1 cellular context compared by ENCODE assay signal in the genomic region with DNA sequence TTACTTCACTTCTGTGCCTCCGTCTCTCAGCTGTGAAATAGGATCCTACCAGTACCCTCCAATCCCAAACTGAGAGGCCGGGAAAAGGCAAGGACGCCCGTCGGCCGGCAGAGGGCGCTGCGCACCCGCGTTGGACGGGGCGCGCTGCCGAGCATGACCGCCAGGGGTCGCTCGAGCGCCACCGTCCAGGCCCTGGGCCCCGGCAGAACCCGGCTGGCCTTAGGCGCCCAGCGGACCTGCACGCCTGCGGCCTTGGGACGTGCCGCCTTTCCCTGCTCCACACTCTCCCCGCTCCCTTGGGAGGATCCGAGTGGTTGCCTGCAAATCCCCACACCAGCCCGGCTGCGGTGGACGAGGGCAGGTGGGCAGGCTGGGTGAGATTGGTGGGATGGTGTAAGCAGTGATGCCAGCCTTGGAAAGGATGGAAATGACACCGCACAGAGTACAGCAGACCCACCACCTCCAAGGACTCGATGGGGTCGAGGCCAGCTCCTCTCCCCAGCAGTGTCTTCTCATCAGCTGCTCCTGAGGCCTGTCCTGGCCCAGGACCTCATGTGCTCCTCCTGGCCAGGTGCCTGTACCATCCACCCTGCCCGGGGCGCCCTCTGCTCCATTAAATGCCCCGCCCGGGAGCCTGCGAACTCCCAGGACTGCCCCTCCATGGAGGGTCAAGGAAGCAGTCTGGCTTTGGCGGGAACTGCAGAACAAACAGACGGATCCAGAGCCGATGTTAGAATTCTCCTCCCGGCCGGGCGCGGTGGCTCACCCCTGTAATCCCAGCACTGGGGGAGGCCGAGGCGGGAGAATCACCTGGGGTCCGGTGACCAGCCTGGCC.
TF ChIP-seq lines count a peak whose summit lies in the region.

No MANE protein-coding gene starts in this region.

TF ChIP-seq in K562, 482 proteins besides CTCF, POLR2A, EP300 and RAD21 (continued from another document and continues in another):
- TF ChIP-seq, protein P1, sequence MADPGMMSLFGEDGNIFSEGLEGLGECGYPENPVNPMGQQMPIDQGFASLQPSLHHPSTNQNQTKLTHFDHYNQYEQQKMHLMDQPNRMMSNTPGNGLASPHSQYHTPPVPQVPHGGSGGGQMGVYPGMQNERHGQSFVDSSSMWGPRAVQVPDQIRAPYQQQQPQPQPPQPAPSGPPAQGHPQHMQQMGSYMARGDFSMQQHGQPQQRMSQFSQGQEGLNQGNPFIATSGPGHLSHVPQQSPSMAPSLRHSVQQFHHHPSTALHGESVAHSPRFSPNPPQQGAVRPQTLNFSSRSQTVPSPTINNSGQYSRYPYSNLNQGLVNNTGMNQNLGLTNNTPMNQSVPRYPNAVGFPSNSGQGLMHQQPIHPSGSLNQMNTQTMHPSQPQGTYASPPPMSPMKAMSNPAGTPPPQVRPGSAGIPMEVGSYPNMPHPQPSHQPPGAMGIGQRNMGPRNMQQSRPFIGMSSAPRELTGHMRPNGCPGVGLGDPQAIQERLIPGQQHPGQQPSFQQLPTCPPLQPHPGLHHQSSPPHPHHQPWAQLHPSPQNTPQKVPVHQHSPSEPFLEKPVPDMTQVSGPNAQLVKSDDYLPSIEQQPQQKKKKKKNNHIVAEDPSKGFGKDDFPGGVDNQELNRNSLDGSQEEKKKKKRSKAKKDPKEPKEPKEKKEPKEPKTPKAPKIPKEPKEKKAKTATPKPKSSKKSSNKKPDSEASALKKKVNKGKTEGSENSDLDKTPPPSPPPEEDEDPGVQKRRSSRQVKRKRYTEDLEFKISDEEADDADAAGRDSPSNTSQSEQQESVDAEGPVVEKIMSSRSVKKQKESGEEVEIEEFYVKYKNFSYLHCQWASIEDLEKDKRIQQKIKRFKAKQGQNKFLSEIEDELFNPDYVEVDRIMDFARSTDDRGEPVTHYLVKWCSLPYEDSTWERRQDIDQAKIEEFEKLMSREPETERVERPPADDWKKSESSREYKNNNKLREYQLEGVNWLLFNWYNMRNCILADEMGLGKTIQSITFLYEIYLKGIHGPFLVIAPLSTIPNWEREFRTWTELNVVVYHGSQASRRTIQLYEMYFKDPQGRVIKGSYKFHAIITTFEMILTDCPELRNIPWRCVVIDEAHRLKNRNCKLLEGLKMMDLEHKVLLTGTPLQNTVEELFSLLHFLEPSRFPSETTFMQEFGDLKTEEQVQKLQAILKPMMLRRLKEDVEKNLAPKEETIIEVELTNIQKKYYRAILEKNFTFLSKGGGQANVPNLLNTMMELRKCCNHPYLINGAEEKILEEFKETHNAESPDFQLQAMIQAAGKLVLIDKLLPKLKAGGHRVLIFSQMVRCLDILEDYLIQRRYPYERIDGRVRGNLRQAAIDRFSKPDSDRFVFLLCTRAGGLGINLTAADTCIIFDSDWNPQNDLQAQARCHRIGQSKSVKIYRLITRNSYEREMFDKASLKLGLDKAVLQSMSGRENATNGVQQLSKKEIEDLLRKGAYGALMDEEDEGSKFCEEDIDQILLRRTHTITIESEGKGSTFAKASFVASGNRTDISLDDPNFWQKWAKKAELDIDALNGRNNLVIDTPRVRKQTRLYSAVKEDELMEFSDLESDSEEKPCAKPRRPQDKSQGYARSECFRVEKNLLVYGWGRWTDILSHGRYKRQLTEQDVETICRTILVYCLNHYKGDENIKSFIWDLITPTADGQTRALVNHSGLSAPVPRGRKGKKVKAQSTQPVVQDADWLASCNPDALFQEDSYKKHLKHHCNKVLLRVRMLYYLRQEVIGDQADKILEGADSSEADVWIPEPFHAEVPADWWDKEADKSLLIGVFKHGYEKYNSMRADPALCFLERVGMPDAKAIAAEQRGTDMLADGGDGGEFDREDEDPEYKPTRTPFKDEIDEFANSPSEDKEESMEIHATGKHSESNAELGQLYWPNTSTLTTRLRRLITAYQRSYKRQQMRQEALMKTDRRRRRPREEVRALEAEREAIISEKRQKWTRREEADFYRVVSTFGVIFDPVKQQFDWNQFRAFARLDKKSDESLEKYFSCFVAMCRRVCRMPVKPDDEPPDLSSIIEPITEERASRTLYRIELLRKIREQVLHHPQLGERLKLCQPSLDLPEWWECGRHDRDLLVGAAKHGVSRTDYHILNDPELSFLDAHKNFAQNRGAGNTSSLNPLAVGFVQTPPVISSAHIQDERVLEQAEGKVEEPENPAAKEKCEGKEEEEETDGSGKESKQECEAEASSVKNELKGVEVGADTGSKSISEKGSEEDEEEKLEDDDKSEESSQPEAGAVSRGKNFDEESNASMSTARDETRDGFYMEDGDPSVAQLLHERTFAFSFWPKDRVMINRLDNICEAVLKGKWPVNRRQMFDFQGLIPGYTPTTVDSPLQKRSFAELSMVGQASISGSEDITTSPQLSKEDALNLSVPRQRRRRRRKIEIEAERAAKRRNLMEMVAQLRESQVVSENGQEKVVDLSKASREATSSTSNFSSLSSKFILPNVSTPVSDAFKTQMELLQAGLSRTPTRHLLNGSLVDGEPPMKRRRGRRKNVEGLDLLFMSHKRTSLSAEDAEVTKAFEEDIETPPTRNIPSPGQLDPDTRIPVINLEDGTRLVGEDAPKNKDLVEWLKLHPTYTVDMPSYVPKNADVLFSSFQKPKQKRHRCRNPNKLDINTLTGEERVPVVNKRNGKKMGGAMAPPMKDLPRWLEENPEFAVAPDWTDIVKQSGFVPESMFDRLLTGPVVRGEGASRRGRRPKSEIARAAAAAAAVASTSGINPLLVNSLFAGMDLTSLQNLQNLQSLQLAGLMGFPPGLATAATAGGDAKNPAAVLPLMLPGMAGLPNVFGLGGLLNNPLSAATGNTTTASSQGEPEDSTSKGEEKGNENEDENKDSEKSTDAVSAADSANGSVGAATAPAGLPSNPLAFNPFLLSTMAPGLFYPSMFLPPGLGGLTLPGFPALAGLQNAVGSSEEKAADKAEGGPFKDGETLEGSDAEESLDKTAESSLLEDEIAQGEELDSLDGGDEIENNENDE (IDR thresholded peaks at IDR 0.05; ENCODE audit: low read depth, low read length), result no peak
- TF ChIP-seq, protein P2, sequence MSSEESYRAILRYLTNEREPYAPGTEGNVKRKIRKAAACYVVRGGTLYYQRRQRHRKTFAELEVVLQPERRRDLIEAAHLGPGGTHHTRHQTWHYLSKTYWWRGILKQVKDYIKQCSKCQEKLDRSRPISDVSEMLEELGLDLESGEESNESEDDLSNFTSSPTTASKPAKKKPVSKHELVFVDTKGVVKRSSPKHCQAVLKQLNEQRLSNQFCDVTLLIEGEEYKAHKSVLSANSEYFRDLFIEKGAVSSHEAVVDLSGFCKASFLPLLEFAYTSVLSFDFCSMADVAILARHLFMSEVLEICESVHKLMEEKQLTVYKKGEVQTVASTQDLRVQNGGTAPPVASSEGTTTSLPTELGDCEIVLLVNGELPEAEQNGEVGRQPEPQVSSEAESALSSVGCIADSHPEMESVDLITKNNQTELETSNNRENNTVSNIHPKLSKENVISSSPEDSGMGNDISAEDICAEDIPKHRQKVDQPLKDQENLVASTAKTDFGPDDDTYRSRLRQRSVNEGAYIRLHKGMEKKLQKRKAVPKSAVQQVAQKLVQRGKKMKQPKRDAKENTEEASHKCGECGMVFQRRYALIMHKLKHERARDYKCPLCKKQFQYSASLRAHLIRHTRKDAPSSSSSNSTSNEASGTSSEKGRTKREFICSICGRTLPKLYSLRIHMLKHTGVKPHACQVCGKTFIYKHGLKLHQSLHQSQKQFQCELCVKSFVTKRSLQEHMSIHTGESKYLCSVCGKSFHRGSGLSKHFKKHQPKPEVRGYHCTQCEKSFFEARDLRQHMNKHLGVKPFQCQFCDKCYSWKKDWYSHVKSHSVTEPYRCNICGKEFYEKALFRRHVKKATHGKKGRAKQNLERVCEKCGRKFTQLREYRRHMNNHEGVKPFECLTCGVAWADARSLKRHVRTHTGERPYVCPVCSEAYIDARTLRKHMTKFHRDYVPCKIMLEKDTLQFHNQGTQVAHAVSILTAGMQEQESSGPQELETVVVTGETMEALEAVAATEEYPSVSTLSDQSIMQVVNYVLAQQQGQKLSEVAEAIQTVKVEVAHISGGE (CRISPR knock-in tag; IDR thresholded peaks at IDR 0.05), result no peak
- no peak for TF ChIP-seq ZC3H4 (CRISPR knock-in tag; IDR thresholded peaks at IDR 0.05; ENCODE audit: borderline replicate concordance)
- TF ChIP-seq MEF2A (IDR thresholded peaks at IDR 0.05; ENCODE audit: control insufficient read depth, low read depth, low read length), result no peak
- no peak for TF ChIP-seq ZNF584 (CRISPR knock-in tag; IDR thresholded peaks at IDR 0.05; ENCODE audit: low read depth)
- TF ChIP-seq POLR2AphosphoS5 (IDR thresholded peaks at IDR 0.05; ENCODE audit: control insufficient read depth, insufficient read depth, low read depth, low read length), result no peak
- TF ChIP-seq HNRNPUL1 (IDR thresholded peaks at IDR 0.05; ENCODE audit: low read length), result no peak
- no peak for TF ChIP-seq MCM5 (IDR thresholded peaks at IDR 0.05; ENCODE audit: low read depth)
- TF ChIP-seq SP1 (CRISPR knock-in tag; IDR thresholded peaks at IDR 0.05), result peak; percentile 74; the same call in 1 of the 2 replicates
- no peak for TF ChIP-seq SIX5 (IDR thresholded peaks at IDR 0.05; ENCODE audit: borderline replicate concordance in 1 of 2, insufficient read depth in 1 of 2, low read depth in 1 of 2, low read length in 2 of 2)
- no peak for TF ChIP-seq IFI16 (CRISPR knock-in tag; IDR thresholded peaks at IDR 0.05)
- TF ChIP-seq RBBP5 (IDR thresholded peaks at IDR 0.05; ENCODE audit: borderline replicate concordance, insufficient read depth, low read length, poor library complexity, severe bottlenecking), result no peak
- no peak for TF ChIP-seq NR4A1 (CRISPR knock-in tag; IDR thresholded peaks at IDR 0.05)
- 0 out of 2 replicates have a peak, but pooled peaks have one; percentile 53 for TF ChIP-seq NR4A1 (tag; IDR thresholded peaks at IDR 0.05)
- no peak for TF ChIP-seq THRAP3 (IDR thresholded peaks at IDR 0.05; ENCODE audit: borderline replicate concordance)
- no peak for TF ChIP-seq EHMT2 (IDR thresholded peaks at IDR 0.05)
- TF ChIP-seq FOXA3 (CRISPR knock-in tag; conservative IDR thresholded peaks at IDR 0.05 in 1 of 2, IDR thresholded peaks at IDR 0.05 in 1 of 2), result no peak; a peak in 2 of 4 replicates
- peak; percentile 62; the same call in 1 of the 2 replicates for TF ChIP-seq BHLHE40 (IDR thresholded peaks at IDR 0.05; ENCODE audit: low read length)
- TF ChIP-seq STAG1 (CRISPR knock-in tag; IDR thresholded peaks at IDR 0.05; ENCODE audit: borderline replicate concordance), result peak; percentile 100
- no peak for TF ChIP-seq CREBBP (IDR thresholded peaks at IDR 0.05; ENCODE audit: low read depth, low read length)
- TF ChIP-seq, protein P3, sequence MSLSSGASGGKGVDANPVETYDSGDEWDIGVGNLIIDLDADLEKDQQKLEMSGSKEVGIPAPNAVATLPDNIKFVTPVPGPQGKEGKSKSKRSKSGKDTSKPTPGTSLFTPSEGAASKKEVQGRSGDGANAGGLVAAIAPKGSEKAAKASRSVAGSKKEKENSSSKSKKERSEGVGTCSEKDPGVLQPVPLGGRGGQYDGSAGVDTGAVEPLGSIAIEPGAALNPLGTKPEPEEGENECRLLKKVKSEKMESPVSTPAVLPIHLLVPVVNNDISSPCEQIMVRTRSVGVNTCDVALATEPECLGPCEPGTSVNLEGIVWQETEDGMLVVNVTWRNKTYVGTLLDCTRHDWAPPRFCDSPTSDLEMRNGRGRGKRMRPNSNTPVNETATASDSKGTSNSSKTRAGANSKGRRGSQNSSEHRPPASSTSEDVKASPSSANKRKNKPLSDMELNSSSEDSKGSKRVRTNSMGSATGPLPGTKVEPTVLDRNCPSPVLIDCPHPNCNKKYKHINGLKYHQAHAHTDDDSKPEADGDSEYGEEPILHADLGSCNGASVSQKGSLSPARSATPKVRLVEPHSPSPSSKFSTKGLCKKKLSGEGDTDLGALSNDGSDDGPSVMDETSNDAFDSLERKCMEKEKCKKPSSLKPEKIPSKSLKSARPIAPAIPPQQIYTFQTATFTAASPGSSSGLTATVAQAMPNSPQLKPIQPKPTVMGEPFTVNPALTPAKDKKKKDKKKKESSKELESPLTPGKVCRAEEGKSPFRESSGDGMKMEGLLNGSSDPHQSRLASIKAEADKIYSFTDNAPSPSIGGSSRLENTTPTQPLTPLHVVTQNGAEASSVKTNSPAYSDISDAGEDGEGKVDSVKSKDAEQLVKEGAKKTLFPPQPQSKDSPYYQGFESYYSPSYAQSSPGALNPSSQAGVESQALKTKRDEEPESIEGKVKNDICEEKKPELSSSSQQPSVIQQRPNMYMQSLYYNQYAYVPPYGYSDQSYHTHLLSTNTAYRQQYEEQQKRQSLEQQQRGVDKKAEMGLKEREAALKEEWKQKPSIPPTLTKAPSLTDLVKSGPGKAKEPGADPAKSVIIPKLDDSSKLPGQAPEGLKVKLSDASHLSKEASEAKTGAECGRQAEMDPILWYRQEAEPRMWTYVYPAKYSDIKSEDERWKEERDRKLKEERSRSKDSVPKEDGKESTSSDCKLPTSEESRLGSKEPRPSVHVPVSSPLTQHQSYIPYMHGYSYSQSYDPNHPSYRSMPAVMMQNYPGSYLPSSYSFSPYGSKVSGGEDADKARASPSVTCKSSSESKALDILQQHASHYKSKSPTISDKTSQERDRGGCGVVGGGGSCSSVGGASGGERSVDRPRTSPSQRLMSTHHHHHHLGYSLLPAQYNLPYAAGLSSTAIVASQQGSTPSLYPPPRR (CRISPR knock-in tag; IDR thresholded peaks at IDR 0.05; ENCODE audit: borderline replicate concordance), result no peak
- TF ChIP-seq PHB (CRISPR knock-in tag; IDR thresholded peaks at IDR 0.05), result no peak
- no peak for TF ChIP-seq GATA2 (CRISPR knock-in tag; IDR thresholded peaks at IDR 0.05)
- TF ChIP-seq GTF2F1 (IDR thresholded peaks at IDR 0.05; ENCODE audit: low read depth, low read length), result no peak
- no peak for TF ChIP-seq HDGF (IDR thresholded peaks at IDR 0.05)
- no peak for TF ChIP-seq PHB2 (IDR thresholded peaks at IDR 0.05; ENCODE audit: low read depth)
- no peak for TF ChIP-seq ZNF695 (CRISPR knock-in tag; IDR thresholded peaks at IDR 0.05)
- no peak for TF ChIP-seq TRIM28 (IDR thresholded peaks at IDR 0.05)
- no peak for TF ChIP-seq ZNF668 (CRISPR knock-in tag; IDR thresholded peaks at IDR 0.05)
- TF ChIP-seq HEY1 (CRISPR knock-in tag; IDR thresholded peaks at IDR 0.05; ENCODE audit: borderline replicate concordance), result no peak
- no peak for TF ChIP-seq RBM39 (optimal IDR thresholded peaks at IDR 0.05; ENCODE audit: low read depth, low read length)
- no peak for TF ChIP-seq ZNF121 (CRISPR knock-in tag; conservative IDR thresholded peaks at IDR 0.05)
- peak; percentile 93 for TF ChIP-seq FIP1L1 (IDR thresholded peaks at IDR 0.05; ENCODE audit: low read depth, low read length, poor library complexity, severe bottlenecking)
- TF ChIP-seq TARDBP (IDR thresholded peaks at IDR 0.05), result peak; percentile 65; the same call in 1 of the 2 replicates
- TF ChIP-seq HSF4 (CRISPR knock-in tag; IDR thresholded peaks at IDR 0.05; ENCODE audit: borderline replicate concordance), result no peak
- TF ChIP-seq TOE1 (IDR thresholded peaks at IDR 0.05; ENCODE audit: borderline replicate concordance), result no peak
- peak; percentile 47; the same call in 1 of the 2 replicates for TF ChIP-seq TOE1 (CRISPR knock-in tag; IDR thresholded peaks at IDR 0.05; ENCODE audit: borderline replicate concordance, low read depth)
- no peak for TF ChIP-seq ZNF79 (CRISPR knock-in tag; IDR thresholded peaks at IDR 0.05; ENCODE audit: low read depth)
- no peak for TF ChIP-seq KHSRP (IDR thresholded peaks at IDR 0.05)
- TF ChIP-seq HDAC1 (IDR thresholded peaks at IDR 0.05), result no peak
- TF ChIP-seq GABPB1 (CRISPR knock-in tag; IDR thresholded peaks at IDR 0.05), result peak; percentile 80
- TF ChIP-seq TCFL5 (CRISPR knock-in tag; conservative IDR thresholded peaks at IDR 0.05), result no peak
- TF ChIP-seq, protein P4, sequence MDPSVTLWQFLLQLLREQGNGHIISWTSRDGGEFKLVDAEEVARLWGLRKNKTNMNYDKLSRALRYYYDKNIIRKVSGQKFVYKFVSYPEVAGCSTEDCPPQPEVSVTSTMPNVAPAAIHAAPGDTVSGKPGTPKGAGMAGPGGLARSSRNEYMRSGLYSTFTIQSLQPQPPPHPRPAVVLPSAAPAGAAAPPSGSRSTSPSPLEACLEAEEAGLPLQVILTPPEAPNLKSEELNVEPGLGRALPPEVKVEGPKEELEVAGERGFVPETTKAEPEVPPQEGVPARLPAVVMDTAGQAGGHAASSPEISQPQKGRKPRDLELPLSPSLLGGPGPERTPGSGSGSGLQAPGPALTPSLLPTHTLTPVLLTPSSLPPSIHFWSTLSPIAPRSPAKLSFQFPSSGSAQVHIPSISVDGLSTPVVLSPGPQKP (CRISPR knock-in tag; IDR thresholded peaks at IDR 0.05), result no peak
